In the genomic region with DNA sequence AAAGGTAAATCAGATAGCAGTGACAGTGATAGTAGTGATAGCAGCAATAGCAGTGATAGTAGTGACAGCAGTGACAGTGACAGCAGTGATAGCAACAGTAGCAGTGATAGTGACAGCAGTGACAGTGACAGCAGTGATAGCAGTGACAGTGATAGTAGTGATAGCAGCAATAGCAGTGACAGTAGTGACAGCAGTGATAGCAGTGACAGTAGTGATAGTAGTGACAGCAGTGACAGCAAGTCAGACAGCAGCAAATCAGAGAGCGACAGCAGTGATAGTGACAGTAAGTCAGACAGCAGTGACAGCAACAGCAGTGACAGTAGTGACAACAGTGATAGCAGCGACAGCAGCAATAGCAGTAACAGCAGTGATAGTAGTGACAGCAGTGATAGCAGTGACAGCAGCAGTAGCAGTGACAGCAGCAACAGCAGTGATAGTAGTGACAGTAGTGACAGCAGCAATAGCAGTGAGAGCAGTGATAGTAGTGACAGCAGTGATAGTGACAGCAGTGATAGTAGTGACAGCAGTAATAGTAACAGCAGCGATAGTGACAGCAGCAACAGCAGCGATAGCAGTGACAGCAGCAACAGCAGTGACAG, we compare ENCODE assay signal across 37 cellular contexts. TPM values are rescaled to one million over a fixed set of nuclear protein-coding genes. Genes with fewer than 3 reads are reported as not detected.
"Had no signal": no experiment of that assay in that cellular context is flagged by ENCODE, and none has a peak within 500 bp of the region (broad histone marks: within the 10 kb centered on the region; RNA-seq: fewer than 3 reads in every experiment).

No MANE protein-coding gene starts in this region.

- H3K4me3 ChIP-seq: neural progenitor cell, ovary, psoas muscle, skin epidermis, smooth muscle cell, spleen, suprapubic skin, testis, tibial artery, transverse colon, upper lobe of right lung, vagina had no signal

- H3K9me3 Mint-ChIP-seq: naive B cell; naive thymus-derived CD8-positive, alpha-beta T cell; natural killer cell treated with Interleukin-12 subunit alpha and Interleukin-12 subunit beta and Interleukin-15 and Interleukin-18, amount 100 ng/mL, for 72 hours; nephron progenitor cell; neural progenitor cell; stimulated activated memory B cell treated with anti-CD40 and anti-IgM and Interleukin-4, amounts not matched to agents 10 μg/mL and 1 μg/mL and 100 μg/mL, for 72 hours; stimulated activated naive CD8-positive, alpha-beta T cell treated with anti-CD3 and anti-CD28 coated beads, Interleukin-15, amount 100 ng/mL, for 72 hours; type B pancreatic cell had no signal

- H3K27me3 Mint-ChIP-seq: progenitor cell of endocrine pancreas; stimulated activated memory B cell treated with anti-CD40 and anti-IgM and Interleukin-4, amounts not matched to agents 10 μg/mL and 1 μg/mL and 100 μg/mL, for 72 hours; stimulated activated naive CD8-positive, alpha-beta T cell treated with anti-CD3 and anti-CD28 coated beads, Interleukin-15, amount 100 ng/mL, for 72 hours had no signal

- DNase-seq: naive B cell; naive thymus-derived CD8-positive, alpha-beta T cell; nephron progenitor cell; nucleus accumbens; ovary; posterior cingulate gyrus; psoas muscle; right cardiac atrium; stimulated activated CD4-positive, alpha-beta T cell treated with anti-CD3 and anti-CD28 coated beads, Interleukin-12 subunit alpha, Interleukin-12 subunit beta, amount 100 ng/mL, for 4 hours; stimulated activated CD4-positive, alpha-beta T cell treated with anti-CD3 and anti-CD28 coated beads, Interleukin-1b, Interleukin-23, amount 100 ng/mL, for 48 hours; stimulated activated CD4-positive, alpha-beta T cell treated with anti-CD3 and anti-CD28 coated beads, Interleukin-4, amount 100 ng/mL, for 1 hour; stimulated activated CD4-positive, alpha-beta T cell treated with anti-CD3 and anti-CD28 coated beads, Interleukin-4, amount 100 ng/mL, for 4 hours; stimulated activated CD8-positive, alpha-beta memory T cell treated with anti-CD3 and anti-CD28 coated beads, Interleukin-4, amount 100 ng/mL, for 48 hours; stimulated activated naive CD4-positive, alpha-beta T cell; stimulated activated naive CD8-positive, alpha-beta T cell treated with anti-CD3 and anti-CD28 coated beads, Interleukin-15, amount 100 ng/mL, for 72 hours; stimulated activated naive CD8-positive, alpha-beta T cell treated with anti-CD3 and anti-CD28 coated beads, Interleukin-15, Interleukin-2, amounts not matched to agents 100 U/mL and 50 U/mL, for 24 hours; substantia nigra; testis; tibial artery; transverse colon; upper lobe of right lung had no signal

- H3K36me3 Mint-ChIP-seq: naive B cell; naive thymus-derived CD8-positive, alpha-beta T cell; natural killer cell treated with Interleukin-12 subunit alpha and Interleukin-12 subunit beta and Interleukin-15 and Interleukin-18, amount 100 ng/mL, for 72 hours; neural progenitor cell; stimulated activated memory B cell treated with anti-CD40 and anti-IgM and Interleukin-4, amounts not matched to agents 10 μg/mL and 1 μg/mL and 100 μg/mL, for 72 hours; type B pancreatic cell had no signal

- H3K9me3 ChIP-seq: neutrophil, ovary, psoas muscle, spleen, suprapubic skin, testis, tibial artery, transverse colon, upper lobe of right lung, vagina had no signal

- H3K4me1 Mint-ChIP-seq: naive B cell; naive thymus-derived CD8-positive, alpha-beta T cell; nephron progenitor cell; neural progenitor cell; stimulated activated memory B cell treated with anti-CD40 and anti-IgM and Interleukin-4, amounts not matched to agents 10 μg/mL and 1 μg/mL and 100 μg/mL, for 72 hours; stimulated activated naive CD8-positive, alpha-beta T cell treated with anti-CD3 and anti-CD28 coated beads, Interleukin-15, amount 100 ng/mL, for 72 hours had no signal

- H3K79me2 ChIP-seq: parathyroid adenoma had no signal

- H3K36me3 ChIP-seq: neural progenitor cell, neutrophil, ovary, spleen, suprapubic skin, tibial artery, transverse colon, upper lobe of right lung, vagina had no signal

- H3K4me3 Mint-ChIP-seq: naive B cell; naive thymus-derived CD8-positive, alpha-beta T cell; natural killer cell treated with Interleukin-12 subunit alpha and Interleukin-12 subunit beta and Interleukin-15 and Interleukin-18, amount 100 ng/mL, for 72 hours; nephron progenitor cell; neural progenitor cell; stimulated activated memory B cell treated with anti-CD40 and anti-IgM and Interleukin-4, amounts not matched to agents 10 μg/mL and 1 μg/mL and 100 μg/mL, for 72 hours; stimulated activated naive CD8-positive, alpha-beta T cell treated with anti-CD3 and anti-CD28 coated beads, Interleukin-15, amount 100 ng/mL, for 72 hours; type B pancreatic cell had no signal

- H3K27me3 ChIP-seq: neural progenitor cell, ovary, suprapubic skin, testis, tibial artery, transverse colon, upper lobe of right lung, vagina had no signal

- H3K4me1 ChIP-seq: neural progenitor cell, parathyroid adenoma, psoas muscle, spleen, suprapubic skin, testis, transverse colon, upper lobe of right lung, vagina had no signal

- ATAC-seq: naive thymus-derived CD8-positive, alpha-beta T cell; natural killer cell treated with Interleukin-12 subunit alpha and Interleukin-12 subunit beta and Interleukin-15 and Interleukin-18, amount 100 ng/mL, for 72 hours; psoas muscle; right cardiac atrium; sciatic nerve; stimulated activated memory B cell treated with anti-CD40 and anti-IgM and Interleukin-4, amounts not matched to agents 10 μg/mL and 1 μg/mL and 100 μg/mL, for 72 hours; stimulated activated naive CD8-positive, alpha-beta T cell treated with anti-CD3 and anti-CD28 coated beads, Interleukin-15, amount 100 ng/mL, for 72 hours; stimulated activated naive CD8-positive, alpha-beta T cell treated with anti-CD3 and anti-CD28 coated beads, Interleukin-15, Interleukin-2, amounts not matched to agents 100 U/mL and 50 U/mL, for 24 hours; upper lobe of right lung had no signal

- H3K27ac ChIP-seq: neural progenitor cell, neutrophil, ovary, parathyroid adenoma, psoas muscle, skin epidermis, spleen, suprapubic skin, testis, tibial artery, transverse colon, upper lobe of right lung, vagina had no signal

- H3K9ac ChIP-seq: neural progenitor cell, parathyroid adenoma had no signal

- H3K4me2 ChIP-seq: neural progenitor cell, smooth muscle cell had no signal

- H3K27ac Mint-ChIP-seq: naive B cell; naive thymus-derived CD8-positive, alpha-beta T cell; natural killer cell treated with Interleukin-12 subunit alpha and Interleukin-12 subunit beta and Interleukin-15 and Interleukin-18, amount 100 ng/mL, for 72 hours; nephron progenitor cell; neural progenitor cell; progenitor cell of endocrine pancreas; stimulated activated memory B cell treated with anti-CD40 and anti-IgM and Interleukin-4, amounts not matched to agents 10 μg/mL and 1 μg/mL and 100 μg/mL, for 72 hours; stimulated activated naive CD8-positive, alpha-beta T cell treated with anti-CD3 and anti-CD28 coated beads, Interleukin-15, amount 100 ng/mL, for 72 hours; type B pancreatic cell had no signal

- H2AFZ ChIP-seq: neural progenitor cell, parathyroid adenoma had no signal

RNA-seq across cellular contexts. Expression of a gene that starts 6.1 kb away (rescaled TPM):
- total RNA-seq: naive thymus-derived CD8-positive, alpha-beta T cell; natural killer cell treated with Interleukin-12 subunit alpha and Interleukin-12 subunit beta and Interleukin-15 and Interleukin-18, amount 100 ng/mL, for 72 hours; osteoblast; progenitor cell of endocrine pancreas; renal cortical epithelial cell; right cardiac atrium; sciatic nerve; smooth muscle cell; spleen; suprapubic skin; testis; transverse colon; upper lobe of right lung; urinary bladder; vagina had no signal
- polyA plus RNA-seq: naive thymus-derived CD8-positive, alpha-beta T cell; ovary; right cardiac atrium; smooth muscle cell; spleen; urinary bladder had no signal

RNA-seq across cellular contexts. Expression of a gene that starts 35.7 kb away (rescaled TPM):
- total RNA-seq: naive thymus-derived CD8-positive, alpha-beta T cell; natural killer cell treated with Interleukin-12 subunit alpha and Interleukin-12 subunit beta and Interleukin-15 and Interleukin-18, amount 100 ng/mL, for 72 hours; osteoblast; ovary; progenitor cell of endocrine pancreas; psoas muscle; renal cortical epithelial cell; right cardiac atrium; sciatic nerve; smooth muscle cell; spleen; suprapubic skin; transverse colon; upper lobe of right lung; urinary bladder; vagina had no signal
- polyA plus RNA-seq: naive thymus-derived CD8-positive, alpha-beta T cell; ovary; right cardiac atrium; smooth muscle cell; urinary bladder had no signal
